ENCODE assay signal across 8 cellular contexts in the genomic region with DNA sequence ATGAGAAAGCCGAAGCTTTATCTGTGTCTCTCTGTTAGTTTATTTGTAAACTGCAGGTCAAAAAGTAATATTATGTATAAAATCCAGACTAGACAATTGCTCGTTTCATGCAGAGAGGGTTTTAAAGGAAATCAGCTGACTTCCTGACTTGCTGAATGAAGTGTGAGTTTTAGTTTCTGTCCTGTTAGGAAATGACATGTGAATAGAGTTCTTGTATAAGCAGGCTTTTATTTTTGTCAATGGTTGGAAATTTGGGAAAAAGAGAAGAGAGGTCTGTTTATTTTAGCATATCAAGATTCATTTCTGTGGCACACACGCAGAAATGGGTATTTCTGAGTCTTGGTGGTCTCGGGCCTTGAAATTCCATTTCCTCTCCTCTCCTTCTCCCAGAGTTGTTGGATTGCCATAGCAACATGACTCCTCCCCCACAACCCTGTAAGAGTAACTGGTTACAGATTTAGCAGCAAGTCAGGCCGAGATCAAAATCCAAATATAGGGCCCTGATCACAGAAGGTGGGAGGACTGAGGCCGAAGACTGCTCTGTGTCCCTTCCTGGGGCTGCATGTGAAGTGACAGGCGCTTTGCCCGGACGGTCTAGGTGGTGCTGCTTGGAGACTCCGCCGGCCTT.
DNase-seq lines count a peak whose midpoint lies in the region; ATAC-seq and TF ChIP-seq lines count a peak whose summit lies in the region.

No MANE protein-coding gene starts in this region.

- H2AFZ ChIP-seq in fibroblast of lung (ENCODE audit: low read length), result no peak overlapping the region

- H3K79me2 ChIP-seq in fibroblast of lung (ENCODE audit: control insufficient read depth, insufficient read depth, low read length), result peaks cover 88% of the 10 kb centered on the region

- peak overlapping the region; percentile 14 to 45 (median 30) for H3K4me3 ChIP-seq in fibroblast of lung (replicated peaks in 1 of 4; ENCODE audit: control extremely low read depth in 1 of 4, insufficient read depth in 1 of 4, low read depth in 3 of 4, low read length in 4 of 4)

- H3K4me3 Mint-ChIP-seq in nephron, result peak overlapping the region in 2 of 3 experiments; percentile 15 to 54

- H4K20me1 ChIP-seq in fibroblast of lung (ENCODE audit: control insufficient read depth, extremely low read depth, insufficient read depth, low read length), result no peaks in the 10 kb centered on the region

- no peaks in the 10 kb centered on the region for H3K9me3 ChIP-seq in fibroblast of lung (ENCODE audit: control insufficient read depth, insufficient read depth, low read depth, low read length)

- H3K9me3 Mint-ChIP-seq in nephron, result peaks cover 4% of the 10 kb centered on the region

- peak overlapping the region; percentile 84 to 93 (median 87) for H3K27ac Mint-ChIP-seq in nephron

- peak; percentile 30 for DNase-seq in GM19238 (ENCODE audit: insufficient read length, low spot score)
- DNase-seq in activated CD4-positive, alpha-beta T cell treated with anti-CD3 and anti-CD28 coated beads, Interleukin-2, amount 50 U/mL, for 4 hours, result peak; percentile 27 to 38
- peak; percentile 68 to 72 for DNase-seq in fibroblast of lung (ENCODE audit: low read depth in 2 of 2)
- no peak for DNase-seq in SKM-1 treated with dmso at 0.1 percent for 144 hours (lab: John Stamatoyannopoulos, UW; ENCODE audit: unreplicated experiment)
- DNase-seq in NCI-H1694 treated with DMSO at 0.1 percent for 48 hours (lab: John Stamatoyannopoulos, UW), result no peak
- DNase-seq in COLO668 (lab: John Stamatoyannopoulos, UW; ENCODE audit: unreplicated experiment), result no peak

- peak overlapping the region; percentile 90 for H3K27ac ChIP-seq in fibroblast of lung (ENCODE audit: insufficient read depth, low read length)

- H3K9ac ChIP-seq in fibroblast of lung (ENCODE audit: insufficient read depth, low read length), result peak overlapping the region; percentile 44

- no peaks in the 10 kb centered on the region for H3K27me3 ChIP-seq in fibroblast of lung (ENCODE audit: control insufficient read depth, insufficient read depth, low read length)

- peaks cover 4% of the 10 kb centered on the region for H3K36me3 Mint-ChIP-seq in nephron (ENCODE audit: low read depth)

- no peaks in the 10 kb centered on the region for H3K36me3 ChIP-seq in fibroblast of lung (ENCODE audit: control insufficient read depth, insufficient read depth, low read length)

- H3K4me1 Mint-ChIP-seq in nephron, result peaks cover 59% of the 10 kb centered on the region

- H3K4me1 ChIP-seq in fibroblast of lung (ENCODE audit: control insufficient read depth, extremely low read depth, insufficient read depth, low read length), result peaks cover 27% of the 10 kb centered on the region

- peak; percentile 84 for ATAC-seq in HG03095 (IDR thresholded peaks at IDR 0.05; ENCODE audit: unreplicated experiment)

- no peak for TF ChIP-seq CTCF in fibroblast of lung (conservative IDR thresholded peaks at IDR 0.05 in 1 of 2, IDR thresholded peaks at IDR 0.05 in 1 of 2; ENCODE audit: low read depth in 1 of 2, low read length in 2 of 2)
- TF ChIP-seq CTCF in nephron (IDR thresholded peaks at IDR 0.05; ENCODE audit: unreplicated experiment in 3 of 3), result no peak

- H3K4me2 ChIP-seq in fibroblast of lung (ENCODE audit: extremely low read depth, insufficient read depth, low read length), result peak overlapping the region; percentile 85

- H3K27me3 Mint-ChIP-seq in nephron (ENCODE audit: low read depth), result no peaks in the 10 kb centered on the region

Comparison
In these comparisons a context has a peak if more than half of its experiments do, and no peak if none do; other contexts are left out.
1. DNase-seq: peak in GM19238 (single experiment), activated CD4-positive, alpha-beta T cell treated with anti-CD3 and anti-CD28 coated beads, Interleukin-2, amount 50 U/mL, for 4 hours (2 of 2) and fibroblast of lung (2 of 2); none in SKM-1 treated with dmso at 0.1 percent for 144 hours (single experiment), NCI-H1694 treated with DMSO at 0.1 percent for 48 hours (single experiment) and COLO668 (single experiment).